ENCODE assay signal across 15 cellular contexts in the genomic region with DNA sequence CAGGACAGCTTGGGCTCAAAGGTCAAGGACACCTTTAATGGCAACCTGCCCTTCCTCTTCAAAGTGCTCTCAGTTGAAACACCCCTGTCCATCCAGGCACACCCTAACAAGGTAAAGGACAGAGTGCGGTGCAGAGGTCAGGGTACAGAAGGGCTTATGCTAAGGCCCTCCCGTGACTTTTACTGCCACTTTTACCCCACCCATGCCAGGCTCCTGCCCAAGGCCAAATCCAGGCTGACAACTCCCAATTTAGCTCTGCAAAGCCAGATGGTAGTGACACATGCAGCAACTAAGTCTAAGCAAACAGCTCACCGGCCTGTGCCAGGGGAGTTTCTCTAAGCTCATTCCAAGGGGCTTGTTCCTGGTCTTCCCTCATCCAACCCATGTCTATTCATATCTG. TPM values are rescaled to one million over a fixed set of nuclear protein-coding genes. Genes with fewer than 3 reads are reported as not detected.
DNase-seq lines count a peak whose midpoint lies in the region; ATAC-seq, FAIRE-seq and TF ChIP-seq lines count a peak whose summit lies in the region.
"Had no signal": no experiment of that assay in that cellular context is flagged by ENCODE, and none has a peak within 500 bp of the region (broad histone marks: within the 10 kb centered on the region; RNA-seq: fewer than 3 reads in every experiment).

No MANE protein-coding gene starts in this region.

- DNase-seq in T-helper 2 cell treated with Interferon-gamma antibody and Interleukin-4, amounts not matched to agents 5 μg/mL and 100 μg/mL, for 36 hours (ENCODE audit: low spot score) = no peak
- DNase-seq in T-helper 2 cell (no peak), WTC11 (ENCODE audit: low spot score) (no peak), left cardiac atrium (peak; percentile 16), psoas muscle (no peak), thyroid gland (no peak), GOT3 (lab: John Stamatoyannopoulos, UW) (no peak), HTR-8/SVneo (ENCODE audit: insufficient read length, low spot score) (no peak)
- DNase-seq: DMS79 treated with DMSO at 0.1 percent for 48 hours; NCI-H1092; NCI-H526 treated with DMSO at 0.1 percent for 48 hours; stimulated activated naive B cell treated with anti-CD40 and anti-IgM and Interleukin-4, amounts not matched to agents 10 μg/mL and 1 μg/mL and 100 μg/mL, for 72 hours had no signal

- peaks cover 40% of the 10 kb centered on the region for H3K4me1 Mint-ChIP-seq in T-helper 2 cell treated with Interferon-gamma antibody and Interleukin-4, amounts not matched to agents 5 μg/mL and 100 μg/mL, for 36 hours (ENCODE audit: low read depth)
- H3K4me1 Mint-ChIP-seq in WTC11 = peaks cover 22% of the 10 kb centered on the region

- CTCF ChIA-PET in WTC11 (lab: Charles Lee) = interaction anchor here (4.3 kb wide), 1 partner anchor 10 kb away, joined by 45 read pairs; no protein-coding TSS in a partner anchor

- H3K4me3 ChIP-seq in psoas muscle (peak overlapping the region; percentile 95), thyroid gland (replicated peaks in 1 of 3) (no peak overlapping the region)

- no peak overlapping the region for H3K27ac Mint-ChIP-seq in T-helper 2 cell treated with Interferon-gamma antibody and Interleukin-4, amounts not matched to agents 5 μg/mL and 100 μg/mL, for 36 hours
- no peak overlapping the region for H3K27ac Mint-ChIP-seq in WTC11
- H3K27ac Mint-ChIP-seq: stimulated activated naive B cell treated with anti-CD40 and anti-IgM and Interleukin-4, amounts not matched to agents 10 μg/mL and 1 μg/mL and 100 μg/mL, for 72 hours had no signal

- H3K36me3 Mint-ChIP-seq in T-helper 2 cell treated with Interferon-gamma antibody and Interleukin-4, amounts not matched to agents 5 μg/mL and 100 μg/mL, for 36 hours (ENCODE audit: low read depth) = peaks cover 33% of the 10 kb centered on the region
- peaks cover 29% of the 10 kb centered on the region for H3K36me3 Mint-ChIP-seq in WTC11

- no peak for TF ChIP-seq POLR2A in thyroid gland (IDR thresholded peaks at IDR 0.05)

- H3K27ac ChIP-seq in psoas muscle = peak overlapping the region; percentile 90
- no peak overlapping the region for H3K27ac ChIP-seq in thyroid gland
- H3K27ac ChIP-seq: SK-N-MC had no signal

- no peaks in the 10 kb centered on the region for H3K9me3 Mint-ChIP-seq in T-helper 2 cell treated with Interferon-gamma antibody and Interleukin-4, amounts not matched to agents 5 μg/mL and 100 μg/mL, for 36 hours
- no peaks in the 10 kb centered on the region for H3K9me3 Mint-ChIP-seq in WTC11
- H3K9me3 Mint-ChIP-seq: stimulated activated naive B cell treated with anti-CD40 and anti-IgM and Interleukin-4, amounts not matched to agents 10 μg/mL and 1 μg/mL and 100 μg/mL, for 72 hours had no signal

- no peaks in the 10 kb centered on the region for H3K27me3 Mint-ChIP-seq in T-helper 2 cell treated with Interferon-gamma antibody and Interleukin-4, amounts not matched to agents 5 μg/mL and 100 μg/mL, for 36 hours (ENCODE audit: low read depth)
- no peaks in the 10 kb centered on the region; the same call in 1 of the 2 replicates for H3K27me3 Mint-ChIP-seq in WTC11 (ENCODE audit: low read depth)
- H3K27me3 Mint-ChIP-seq: stimulated activated naive B cell treated with anti-CD40 and anti-IgM and Interleukin-4, amounts not matched to agents 10 μg/mL and 1 μg/mL and 100 μg/mL, for 72 hours had no signal

- H3K9me3 ChIP-seq in psoas muscle (no peaks in the 10 kb centered on the region), thyroid gland (no peaks in the 10 kb centered on the region)

- ATAC-seq in WTC11 (no peak), left cardiac atrium (no peak), psoas muscle (peak in 2 of 4 donors; percentile 33 to 52)
- ATAC-seq: stimulated activated naive B cell treated with anti-CD40 and anti-IgM and Interleukin-4, amounts not matched to agents 10 μg/mL and 1 μg/mL and 100 μg/mL, for 72 hours had no signal

- peaks cover 18% of the 10 kb centered on the region for H3K4me1 ChIP-seq in psoas muscle
- peaks cover 4 to 34% of the 10 kb centered on the region in 2 donors for H3K4me1 ChIP-seq in thyroid gland

- H3K36me3 ChIP-seq in psoas muscle (ENCODE audit: insufficient read depth in 1 of 2, low read depth in 1 of 2) (peaks cover 0 to 44% of the 10 kb centered on the region in 2 donors), thyroid gland (peaks cover 0 to 4% of the 10 kb centered on the region in 2 donors)

- H3K4me3 Mint-ChIP-seq in T-helper 2 cell treated with Interferon-gamma antibody and Interleukin-4, amounts not matched to agents 5 μg/mL and 100 μg/mL, for 36 hours = peak overlapping the region; percentile 89
- H3K4me3 Mint-ChIP-seq in WTC11 = peak overlapping the region; percentile 91

- H3K27me3 ChIP-seq in psoas muscle (ENCODE audit: insufficient read depth in 3 of 3, low read length in 2 of 3) (no peaks in the 10 kb centered on the region), thyroid gland (no peaks in the 10 kb centered on the region)

- POLR2A ChIA-PET in WTC11 (lab: Charles Lee) = no interaction called here

- no peak for FAIRE-seq in HTR-8/SVneo (lab: Jason Lieb, UNC)
- FAIRE-seq: endothelial cell of umbilical vein, GM18507 had no signal

- intact Hi-C loops in left cardiac atrium (cut with DNase I) (no loop called here), psoas muscle (cut with DNase I) (no loop called here), thyroid gland (cut with DNase I) (loop anchor here (5.0 kb wide), 1 partner anchor 49 kb away; a partner anchor contains a TSS)

- WGBS in psoas muscle, 3 donors = 44 to 54% (median 52%) methylated on average over 3 of the region's 3 CpGs
- 87 to 88% methylated on average over 2 to 3 of the region's 3 CpGs for WGBS in thyroid gland, 2 donors

- TF ChIP-seq CTCF in WTC11 (IDR thresholded peaks at IDR 0.05) (no peak), psoas muscle (IDR thresholded peaks at IDR 0.05) (no peak), thyroid gland (IDR thresholded peaks at IDR 0.05) (no peak)

TF ChIP-seq in WTC11, 78 proteins besides CTCF, POLR2A, EP300 and RAD21:
- TF ChIP-seq RELA (CRISPR knock-in tag; IDR thresholded peaks at IDR 0.05; ENCODE audit: borderline replicate concordance) (no peak), ESRRA (CRISPR knock-in tag; IDR thresholded peaks at IDR 0.05; ENCODE audit: borderline replicate concordance) (no peak)

RNA-seq across cellular contexts. Expression of a gene that starts 1.6 kb away (rescaled TPM):
- total RNA-seq in WTC11 (2021) (36.3 to 65.1 TPM (median 59.8 TPM) in 3 replicates), left cardiac atrium (10 to 100 TPM; 37.6 to 42.1 TPM), psoas muscle (10 to 100 TPM; 37.6 to 61.2 (median 43.2) TPM), thyroid gland (10 to 100 TPM; 72.2 to 91.1 (median 88.5) TPM)
- polyA plus RNA-seq in psoas muscle = 10 to 100 TPM; 26.4 to 50.5 (median 38.9) TPM

RNA-seq across cellular contexts. Expression of a gene that starts 15.2 kb away (rescaled TPM):
- total RNA-seq in WTC11 (2021) (67.3 to 99.6 TPM (median 87.8 TPM) in 3 replicates), left cardiac atrium (100 to 1,000 TPM in 1 of 2 donors, 10 to 100 TPM in 1; 91.2 to 117 TPM), psoas muscle (10 to 100 TPM; 41.0 to 78.0 (median 53.7) TPM), thyroid gland (100 to 1,000 TPM in 1 of 4 donors, 10 to 100 TPM in 3; 72.1 to 136 (median 88.2) TPM)
- 10 to 100 TPM; 26.5 to 48.4 (median 27.2) TPM for polyA plus RNA-seq in psoas muscle

RNA-seq across cellular contexts. Expression of a gene that starts 18.3 kb away (rescaled TPM):
- total RNA-seq in WTC11 (2021) (38.0 to 47.0 TPM (median 39.0 TPM) in 3 replicates), left cardiac atrium (10 to 100 TPM; 63.4 to 65.2 TPM), psoas muscle (10 to 100 TPM; 32.1 to 67.3 (median 52.6) TPM), thyroid gland (100 to 1,000 TPM in 2 of 4 donors, 10 to 100 TPM in 2; 59.3 to 129 (median 104) TPM)
- polyA plus RNA-seq in psoas muscle = 10 to 100 TPM; 40.2 to 73.6 (median 48.6) TPM

RNA-seq across cellular contexts. Expression of a gene that starts 46.4 kb away (rescaled TPM):
- total RNA-seq in WTC11 (2021) = 336 to 355 TPM (median 354 TPM) in 3 replicates
- 100 to 1,000 TPM; 817 to 989 TPM for total RNA-seq in left cardiac atrium
- 100 to 1,000 TPM; 635 to 910 (median 767) TPM for total RNA-seq in psoas muscle
- 1,000 to 10,000 TPM in 2 of 3 donors, 100 to 1,000 TPM in 1; 974 to 1,651 (median 1,366) TPM for polyA plus RNA-seq in psoas muscle
- 100 to 1,000 TPM; 103 to 235 (median 166) TPM for total RNA-seq in thyroid gland

RNA-seq across cellular contexts. Expression of a gene that starts 48.5 kb away (rescaled TPM):
- total RNA-seq in WTC11 (2021) (34.4 to 38.9 TPM (median 37.4 TPM) in 3 replicates), left cardiac atrium (10 to 100 TPM; 35.3 to 41.4 TPM), psoas muscle (10 to 100 TPM; 17.7 to 34.5 (median 27.0) TPM), thyroid gland (10 to 100 TPM; 40.9 to 91.1 (median 74.7) TPM)
- polyA plus RNA-seq in psoas muscle = 10 to 100 TPM; 33.2 to 43.5 (median 42.8) TPM
